In the genomic region with DNA sequence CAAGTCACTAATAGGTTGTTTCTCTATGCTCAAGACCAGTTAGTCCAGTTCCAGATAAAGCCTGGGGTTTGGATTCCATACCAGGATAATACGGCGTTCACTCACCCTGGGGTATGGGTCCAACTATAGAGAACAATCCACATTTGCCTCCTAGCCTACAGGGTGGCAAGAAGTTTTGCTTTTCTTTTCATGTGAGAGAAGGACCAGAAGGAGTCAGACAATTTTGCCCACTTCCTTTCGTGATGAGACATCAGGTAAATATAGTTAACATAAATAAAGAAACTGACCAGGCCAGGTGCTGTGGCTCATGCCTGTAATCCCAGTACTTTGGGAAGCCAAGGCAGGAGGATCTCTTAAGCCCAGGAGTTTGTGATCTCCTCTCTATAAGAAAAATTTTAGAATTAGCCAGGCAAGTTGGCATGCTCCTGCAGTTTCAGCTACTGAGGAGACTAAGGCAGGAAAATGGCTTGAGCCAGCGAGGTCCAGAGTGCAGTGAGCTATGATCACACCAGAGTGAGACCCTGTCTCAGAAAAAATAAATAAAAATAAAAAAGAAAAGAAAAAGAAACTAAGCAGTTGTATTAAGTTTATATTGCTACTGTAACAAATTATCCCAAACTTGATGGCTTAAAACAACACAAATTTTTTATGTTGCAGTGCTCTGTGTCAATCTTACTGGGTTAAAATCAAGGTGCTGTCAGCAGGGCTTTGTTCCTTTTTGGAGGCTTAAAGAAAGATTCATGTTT, we compare ENCODE assay signal across 9 cellular contexts. TPM values are rescaled to one million over a fixed set of nuclear protein-coding genes. Genes with fewer than 3 reads are reported as not detected.
DNase-seq lines count a peak whose midpoint lies in the region; ATAC-seq and TF ChIP-seq lines count a peak whose summit lies in the region.
"Had no signal": no experiment of that assay in that cellular context is flagged by ENCODE, and none has a peak within 500 bp of the region (broad histone marks: within the 10 kb centered on the region; RNA-seq: fewer than 3 reads in every experiment).

No MANE protein-coding gene starts in this region.

- H3K4me3 ChIP-seq in GM06990 (replicated peaks; ENCODE audit: low read depth, low read length) (peak overlapping the region; percentile 51), right lobe of liver (no peak overlapping the region)

- no peaks in the 10 kb centered on the region for H3K27me3 Mint-ChIP-seq in activated naive CD8-positive, alpha-beta T cell treated with anti-CD3 and anti-CD28 coated beads, Interleukin-2, amount 50 U/mL, for 24 hours

- H3K4me3 Mint-ChIP-seq in activated naive CD8-positive, alpha-beta T cell treated with anti-CD3 and anti-CD28 coated beads, Interleukin-2, amount 50 U/mL, for 24 hours, result peak overlapping the region; percentile 7

- peaks cover 53% of the 10 kb centered on the region for H3K4me1 Mint-ChIP-seq in activated naive CD8-positive, alpha-beta T cell treated with anti-CD3 and anti-CD28 coated beads, Interleukin-2, amount 50 U/mL, for 24 hours

- intact Hi-C loops in right lobe of liver (cut with DNase I), result loop anchor here in 1 of 2 donors (10.0 kb wide), 1 partner anchor 75 kb away; no protein-coding TSS in a partner anchor

- no peak overlapping the region for H3K27ac ChIP-seq in right lobe of liver

- H3K36me3 Mint-ChIP-seq in activated naive CD8-positive, alpha-beta T cell treated with anti-CD3 and anti-CD28 coated beads, Interleukin-2, amount 50 U/mL, for 24 hours (ENCODE audit: low read depth), result no peaks in the 10 kb centered on the region

- peak overlapping the region; percentile 43 for H3K27ac Mint-ChIP-seq in activated naive CD8-positive, alpha-beta T cell treated with anti-CD3 and anti-CD28 coated beads, Interleukin-2, amount 50 U/mL, for 24 hours

- WGBS in right lobe of liver (ENCODE audit: insufficient coverage, low coverage, low lambda C conversion rate, missing lambda C conversion rate), result 84% methylated on average over 3 of the region's 4 CpGs

- peak; percentile 75 for ATAC-seq in GM19463 (IDR thresholded peaks at IDR 0.05; ENCODE audit: unreplicated experiment)
- ATAC-seq in HG03196 (IDR thresholded peaks at IDR 0.05; ENCODE audit: unreplicated experiment), result peak; percentile 86
- peak; percentile 65 for ATAC-seq in activated naive CD8-positive, alpha-beta T cell treated with anti-CD3 and anti-CD28 coated beads, Interleukin-2, amount 50 U/mL, for 24 hours
- no peak for ATAC-seq in right lobe of liver

- H3K4me1 ChIP-seq in right lobe of liver, result no peaks in the 10 kb centered on the region

- TF ChIP-seq CTCF in GM06990 (IDR thresholded peaks at IDR 0.05; ENCODE audit: insufficient read depth, low read length, poor library complexity, severe bottlenecking), result no peak
- no peak for TF ChIP-seq CTCF in right lobe of liver (IDR thresholded peaks at IDR 0.05)

- H3K9me3 ChIP-seq in right lobe of liver, result no peaks in the 10 kb centered on the region

- DNase-seq in GM06990 (ENCODE audit: extremely low read depth, insufficient read length), result peak; percentile 41
- no peak for DNase-seq in activated naive CD8-positive, alpha-beta T cell treated with anti-CD3 and anti-CD28 coated beads, Interleukin-2, amount 50 U/mL, for 24 hours
- DNase-seq in NCI-H748 treated with DMSO at 0.1 percent for 48 hours (lab: John Stamatoyannopoulos, UW), result no peak
- no peak for DNase-seq in activated gamma-delta T cell treated with Interleukin-2 at 50 U/mL for 16 hours
- no peak for DNase-seq in right lobe of liver
- DNase-seq in HK-2 (ENCODE audit: unreplicated experiment), result no peak
- DNase-seq: NCI-H510A had no signal

- H3K36me3 ChIP-seq in GM06990 (ENCODE audit: control insufficient read depth, insufficient read depth, low read length) (no peaks in the 10 kb centered on the region), right lobe of liver (no peaks in the 10 kb centered on the region)

- H3K27me3 ChIP-seq in GM06990 (replicated peaks; ENCODE audit: control insufficient read depth, insufficient read depth, low read length) (no peaks in the 10 kb centered on the region), right lobe of liver (no peaks in the 10 kb centered on the region)

- H3K9me3 Mint-ChIP-seq in activated naive CD8-positive, alpha-beta T cell treated with anti-CD3 and anti-CD28 coated beads, Interleukin-2, amount 50 U/mL, for 24 hours, result peaks cover 6% of the 10 kb centered on the region

- no peak for TF ChIP-seq POLR2A in right lobe of liver (IDR thresholded peaks at IDR 0.05)

RNA-seq across cellular contexts. Expression of gene REEP5, which starts 7.5 kb away (rescaled TPM):
- 10 to 100 TPM; 52.2 to 75.6 (median 64.0) TPM for total RNA-seq in right lobe of liver

RNA-seq across cellular contexts. Expression of gene DCP2, which starts 47.1 kb away (rescaled TPM):
- total RNA-seq in right lobe of liver, result 10 to 100 TPM; 12.0 to 20.8 (median 14.6) TPM

Comparison
In these comparisons a context has a peak if more than half of its experiments do, and no peak if none do; other contexts are left out.
1. ATAC-seq: peak in GM19463 (single experiment), HG03196 (single experiment) and activated naive CD8-positive, alpha-beta T cell treated with anti-CD3 and anti-CD28 coated beads, Interleukin-2, amount 50 U/mL, for 24 hours (single experiment); none in right lobe of liver (0 of 4).